Comparison of ENCODE assay signal across 8 cellular contexts in the genomic region with DNA sequence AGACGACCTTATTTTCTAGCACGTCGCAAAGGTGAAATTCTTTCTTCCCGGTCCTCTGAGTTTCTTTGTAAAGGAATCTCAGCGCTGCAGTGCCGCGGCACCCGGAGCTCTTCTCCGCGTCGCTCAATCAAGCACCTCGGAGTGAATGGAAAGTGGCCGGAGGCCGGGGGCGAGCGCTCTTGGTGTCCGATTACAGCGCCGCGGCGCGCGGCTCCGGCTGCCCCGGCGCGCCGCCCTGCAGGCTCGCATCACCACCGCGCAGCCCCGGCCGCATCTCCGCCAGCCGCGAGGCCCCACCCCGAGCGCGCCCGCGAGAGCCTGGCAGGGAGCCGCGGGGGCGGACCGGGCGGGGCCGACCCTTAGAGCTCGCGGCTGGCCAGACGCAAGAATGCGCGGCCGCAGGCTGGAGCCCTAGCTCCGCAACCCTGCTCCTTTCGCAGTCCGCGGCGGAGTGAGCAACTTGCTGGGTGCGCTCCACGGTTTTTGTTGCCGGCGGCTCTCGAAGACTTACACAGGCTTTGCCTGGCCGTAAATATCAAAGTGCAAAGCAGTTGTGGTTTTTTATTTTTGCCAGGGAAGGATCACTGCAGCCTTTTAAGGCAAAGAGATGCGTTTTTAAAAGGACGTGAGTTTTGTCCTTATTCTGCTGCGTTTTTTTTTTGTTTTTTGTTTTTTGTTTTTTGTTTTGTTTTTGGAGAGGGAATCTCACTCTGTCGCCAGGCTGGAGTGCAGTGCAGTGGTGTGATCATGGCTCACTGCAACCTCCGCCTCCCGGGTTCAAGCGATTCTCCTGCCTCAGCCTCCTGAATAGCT. TPM values are rescaled to one million over a fixed set of nuclear protein-coding genes. Genes with fewer than 3 reads are reported as not detected.
DNase-seq lines count a peak whose midpoint lies in the region; ATAC-seq and TF ChIP-seq lines count a peak whose summit lies in the region.

Gene SEMA3C, minus strand, starts transcription at position 143 of the 813 bp plus-strand sequence. CDS start 2,270 bp downstream, outside the sequence.

- peak; percentile 73 for ATAC-seq in HG02763 (IDR thresholded peaks at IDR 0.05; ENCODE audit: unreplicated experiment)
- peak; percentile 80 for ATAC-seq in activated CD8-positive, alpha-beta T cell treated with anti-CD3 and anti-CD28 coated beads for 36 hours

- H3K4me1 Mint-ChIP-seq in T-helper 1 cell treated with Interleukin-12 subunit alpha and Interleukin-12 subunit beta and Interleukin-4 antibody, amounts not matched to agents 30 μg/mL and 1 μg/mL, for 36 hours (ENCODE audit: low read depth): peaks cover 4% of the 10 kb centered on the region
- H3K4me1 Mint-ChIP-seq in activated CD8-positive, alpha-beta T cell treated with anti-CD3 and anti-CD28 coated beads for 36 hours (ENCODE audit: low read depth): peaks cover 4% of the 10 kb centered on the region

- H3K36me3 ChIP-seq in muscle layer of duodenum (ENCODE audit: control insufficient read depth in 1 of 2, insufficient read depth in 2 of 2, low read length in 2 of 2) (peaks cover 0 to 3% of the 10 kb centered on the region in 2 donors), tibial artery (peaks cover 0 to 4% (median 0%) of the 10 kb centered on the region in 3 donors)

- POLR2A ChIA-PET in activated CD8-positive, alpha-beta T cell treated with anti-CD3 and anti-CD28 coated beads for 36 hours (lab: Charles Lee): no interaction called here

- no peak within 1 kb of the TSS for H3K27ac Mint-ChIP-seq in T-helper 1 cell treated with Interleukin-12 subunit alpha and Interleukin-12 subunit beta and Interleukin-4 antibody, amounts not matched to agents 30 μg/mL and 1 μg/mL, for 36 hours
- H3K27ac Mint-ChIP-seq in activated CD8-positive, alpha-beta T cell treated with anti-CD3 and anti-CD28 coated beads for 36 hours: no peak within 1 kb of the TSS

- H3K27me3 Mint-ChIP-seq in T-helper 1 cell treated with Interleukin-12 subunit alpha and Interleukin-12 subunit beta and Interleukin-4 antibody, amounts not matched to agents 30 μg/mL and 1 μg/mL, for 36 hours (ENCODE audit: low read depth): peaks cover 42% of the 10 kb centered on the region
- H3K27me3 Mint-ChIP-seq in activated CD8-positive, alpha-beta T cell treated with anti-CD3 and anti-CD28 coated beads for 36 hours: peaks cover 48% of the 10 kb centered on the region

- H3K4me3 ChIP-seq in fibroblast of pulmonary artery (replicated peaks; ENCODE audit: low read depth, low read length): peak within 1 kb of the TSS; percentile 79
- H3K4me3 ChIP-seq in muscle layer of duodenum (ENCODE audit: low read depth in 1 of 2, low read length in 2 of 2): peak within 1 kb of the TSS; percentile 91 to 92
- H3K4me3 ChIP-seq in tibial artery: peak within 1 kb of the TSS; percentile 60 to 63

- intact Hi-C loops in activated CD8-positive, alpha-beta T cell treated with anti-CD3 and anti-CD28 coated beads for 36 hours (cut with micrococcal nuclease): no loop called here
- intact Hi-C loops in tibial artery (cut with DNase I; ENCODE audit: low total_unique reads): no loop called here

- no peak for TF ChIP-seq CTCF in activated CD8-positive, alpha-beta T cell treated with anti-CD3 and anti-CD28 coated beads for 36 hours (IDR thresholded peaks at IDR 0.05)
- peak; percentile 14 for TF ChIP-seq CTCF in fibroblast of pulmonary artery (IDR thresholded peaks at IDR 0.05; ENCODE audit: low read length, missing control alignments)
- no peak for TF ChIP-seq CTCF in tibial artery (IDR thresholded peaks at IDR 0.05)

- H3K27me3 ChIP-seq in muscle layer of duodenum (ENCODE audit: low read depth, low read length) (no peaks in the 10 kb centered on the region), tibial artery (no peaks in the 10 kb centered on the region)

- no peaks in the 10 kb centered on the region for H3K9me3 ChIP-seq in muscle layer of duodenum (ENCODE audit: control insufficient read depth in 1 of 2, low read length in 2 of 2)
- no peaks in the 10 kb centered on the region for H3K9me3 ChIP-seq in tibial artery

- no peak for DNase-seq in T-helper 1 cell
- DNase-seq in NCI-H2107 (lab: John Stamatoyannopoulos, UW): peak; percentile 74
- DNase-seq in activated CD8-positive, alpha-beta T cell treated with anti-CD3 and anti-CD28 coated beads for 36 hours: peak; percentile 32
- DNase-seq in fibroblast of pulmonary artery (ENCODE audit: low read depth): peak; percentile 96
- DNase-seq in tibial artery: peak; percentile 85 to 95

- H3K9me3 Mint-ChIP-seq in T-helper 1 cell treated with Interleukin-12 subunit alpha and Interleukin-12 subunit beta and Interleukin-4 antibody, amounts not matched to agents 30 μg/mL and 1 μg/mL, for 36 hours: no peaks in the 10 kb centered on the region
- no peaks in the 10 kb centered on the region for H3K9me3 Mint-ChIP-seq in activated CD8-positive, alpha-beta T cell treated with anti-CD3 and anti-CD28 coated beads for 36 hours

- peak within 1 kb of the TSS; percentile 1 for H3K4me3 Mint-ChIP-seq in T-helper 1 cell treated with Interleukin-12 subunit alpha and Interleukin-12 subunit beta and Interleukin-4 antibody, amounts not matched to agents 30 μg/mL and 1 μg/mL, for 36 hours
- peak within 1 kb of the TSS; percentile 20 for H3K4me3 Mint-ChIP-seq in activated CD8-positive, alpha-beta T cell treated with anti-CD3 and anti-CD28 coated beads for 36 hours

- H3K27ac ChIP-seq in muscle layer of duodenum (ENCODE audit: low read length): peak within 1 kb of the TSS; percentile 85
- peak within 1 kb of the TSS; percentile 69 to 78 for H3K27ac ChIP-seq in tibial artery

- H3K4me1 ChIP-seq in muscle layer of duodenum (ENCODE audit: control insufficient read depth in 1 of 2, insufficient read depth in 2 of 2, low read length in 2 of 2) (peaks cover 0 to 11% of the 10 kb centered on the region in 2 donors), tibial artery (peaks cover 0 to 23% (median 4%) of the 10 kb centered on the region in 4 donors)

- H3K36me3 Mint-ChIP-seq in T-helper 1 cell treated with Interleukin-12 subunit alpha and Interleukin-12 subunit beta and Interleukin-4 antibody, amounts not matched to agents 30 μg/mL and 1 μg/mL, for 36 hours (ENCODE audit: low read depth): no peaks in the 10 kb centered on the region
- H3K36me3 Mint-ChIP-seq in activated CD8-positive, alpha-beta T cell treated with anti-CD3 and anti-CD28 coated beads for 36 hours (ENCODE audit: low read depth): no peaks in the 10 kb centered on the region

- CTCF ChIA-PET in activated CD8-positive, alpha-beta T cell treated with anti-CD3 and anti-CD28 coated beads for 36 hours (lab: Charles Lee): interaction anchor here (1.2 kb wide), 1 partner anchor 9 kb away, joined by 3 read pairs; no protein-coding TSS in a partner anchor

RNA-seq across cellular contexts. Expression of gene SEMA3C, which starts in this region (rescaled TPM):
- not detected for total RNA-seq in activated CD8-positive, alpha-beta T cell treated with anti-CD3 and anti-CD28 coated beads for 36 hours

Comparison
In these comparisons a context has a peak if more than half of its experiments do, and no peak if none do; other contexts are left out.
1. Peak in DNase-seq and ATAC-seq in activated CD8-positive, alpha-beta T cell treated with anti-CD3 and anti-CD28 coated beads for 36 hours; RNA of the gene not detected or under 1 TPM.
2. DNase-seq: peak in NCI-H2107 (single experiment), fibroblast of pulmonary artery (single experiment) and tibial artery (2 of 2); none in T-helper 1 cell (0 of 5).
3. Peak in every context shown above with its lines, with median percentiles within 50 percentile points of each other: H3K4me3 ChIP-seq.